In the genomic region with DNA sequence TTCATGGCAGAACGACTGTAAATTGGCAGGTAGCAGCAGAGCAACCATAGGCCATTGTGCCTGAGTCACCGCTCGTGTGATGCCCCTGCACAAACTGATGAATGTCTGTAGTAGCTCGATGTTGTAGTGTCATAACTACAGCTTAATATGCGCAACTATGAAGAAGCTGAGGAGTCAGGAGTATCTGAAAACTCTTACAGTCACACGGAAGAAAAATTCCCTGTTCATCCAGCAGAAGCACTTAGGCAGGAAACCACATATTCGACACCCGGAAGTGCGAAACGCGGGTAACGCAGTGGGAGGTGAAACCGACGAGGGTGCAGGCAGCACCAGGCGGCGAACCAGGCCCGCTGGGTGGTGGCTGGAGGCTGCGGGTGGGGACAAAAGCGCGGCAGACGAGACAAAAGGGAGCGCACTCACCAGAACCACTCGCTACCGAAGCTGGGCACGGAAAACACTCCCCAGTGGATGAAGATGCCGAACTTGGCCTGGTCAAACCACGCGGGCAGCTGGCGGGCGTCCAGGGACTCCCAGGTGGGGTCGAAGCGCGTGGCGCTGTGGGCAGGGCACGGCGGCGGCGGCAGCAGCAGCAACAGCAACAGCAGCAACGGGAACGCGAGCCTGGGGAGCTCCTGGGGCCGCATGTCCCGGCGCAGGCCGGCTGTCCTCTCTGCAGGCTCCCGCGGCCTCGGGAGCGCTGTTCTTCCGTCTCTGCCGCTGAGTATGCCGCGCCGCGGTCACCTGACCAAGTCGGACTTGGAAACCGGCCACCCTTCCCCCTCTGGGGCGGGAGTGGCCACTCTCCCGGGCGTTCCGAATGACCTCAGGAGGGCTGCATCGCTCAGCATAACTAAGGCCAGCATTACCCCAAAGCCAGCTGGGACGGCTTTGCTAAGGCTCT, we compare ENCODE assay signal across 8 cellular contexts. TPM values are rescaled to one million over a fixed set of nuclear protein-coding genes. Genes with fewer than 3 reads are reported as not detected.
DNase-seq lines count a peak whose midpoint lies in the region; ATAC-seq and TF ChIP-seq lines count a peak whose summit lies in the region.

TSS of gene FUCA2 (minus strand) at position 730 of the 901 bp plus-strand sequence. CDS start at position 644, 86 bp downstream.

- intact Hi-C loops in HCT116 (cut with micrococcal nuclease), result loop anchor here (2.0 kb wide), 1 partner anchor 60 kb away; the partner anchor contains the start of genes ADAT2 and PEX3

- TF ChIP-seq CTCF in HCT116 (IDR thresholded peaks at IDR 0.05 in 2 of 3, conservative IDR thresholded peaks at IDR 0.05 in 1 of 3; ENCODE audit: borderline replicate concordance in 1 of 3, insufficient read depth in 1 of 3, low read depth in 2 of 3, low read length in 2 of 3), result no peak

- peak within 1 kb of the TSS; percentile 87 for H2AFZ ChIP-seq in HCT116 (ENCODE audit: low read depth, low read length, poor library complexity, severe bottlenecking)

- no peaks in the 10 kb centered on the region for H4K20me1 ChIP-seq in HCT116 (ENCODE audit: insufficient read depth)

- H3K9me2 ChIP-seq in HCT116 (ENCODE audit: insufficient read depth), result no peaks in the 10 kb centered on the region

- no peak for TF ChIP-seq RAD21 in HCT116 (IDR thresholded peaks at IDR 0.05; ENCODE audit: low read depth)

- H3K9me3 ChIP-seq in HCT116 (ENCODE audit: control insufficient read depth in 1 of 2, insufficient read depth in 1 of 2, low read depth in 1 of 2, low read length in 2 of 2), result no peaks in the 10 kb centered on the region

- H3K36me3 ChIP-seq in HCT116 (ENCODE audit: control insufficient read depth in 1 of 2, insufficient read depth in 2 of 2, low read length in 2 of 2), result peaks cover 5 to 6% of the 10 kb centered on the region in 2 experiments; a peak in 3 of 4 replicates

- H3K4me2 ChIP-seq in HCT116 (ENCODE audit: low read length), result peak within 1 kb of the TSS; percentile 91

- DNase-seq in HCT116 (ENCODE audit: low read depth, low spot score) (peak; percentile 57), NCI-H1105 (lab: John Stamatoyannopoulos, UW) (peak; percentile 42), inferior parietal cortex (ENCODE audit: extremely low spot score) (peak; percentile 89), smooth muscle cell of the brain vasculature (ENCODE audit: low read depth, low spot score) (peak; percentile 68), NCI-H1048 (lab: John Stamatoyannopoulos, UW) (no peak)
- peak; percentile 64 for DNase-seq in central memory CD4-positive, alpha-beta T cell

- ATAC-seq in HCT116, result peak; percentile 84
- peak; percentile 85 for ATAC-seq in activated CD4-positive, CD25-positive, alpha-beta regulatory T cell treated with anti-CD3 and anti-CD28 coated beads, Interleukin-2, amount 50 U/mL, for 24 hours

- H3K79me2 ChIP-seq in HCT116 (ENCODE audit: insufficient read depth, low read length), result peaks cover 42% of the 10 kb centered on the region

- peak within 1 kb of the TSS; percentile 85 for H3K27ac ChIP-seq in HCT116 (ENCODE audit: low read depth, low read length)

- POLR2A ChIA-PET in HCT116 (lab: Charles Lee), result no interaction called here

- H3K4me1 ChIP-seq in HCT116 (ENCODE audit: control insufficient read depth in 1 of 2, insufficient read depth in 2 of 2, low read length in 2 of 2), result peaks cover 2 to 21% of the 10 kb centered on the region in 2 experiments; a peak in 3 of 4 replicates

- TF ChIP-seq POLR2A in HCT116 (IDR thresholded peaks at IDR 0.05; ENCODE audit: borderline replicate concordance, extremely low read depth, insufficient read depth, insufficient read length), result peak; percentile 85

- RAD21 ChIA-PET in HCT116 (lab: Charles Lee; ENCODE audit: low non-redundant PET in 1 of 2, low total read pairs in 2 of 2, uncharacterized antibody in 2 of 2, unreplicated experiment in 2 of 2), result no interaction called here

- BruUV-seq in HCT116 (replicated peaks; lab: Mats Ljungman, UMichigan), result TSS peak; percentile 60

- no peaks in the 10 kb centered on the region for H3K27me3 ChIP-seq in HCT116 (ENCODE audit: insufficient read depth, low read length)

- peak within 1 kb of the TSS; percentile 87 for H3K9ac ChIP-seq in HCT116 (ENCODE audit: low read length)

- H3K4me3 ChIP-seq in GM08714 (ENCODE audit: low read length) (peak within 1 kb of the TSS; percentile 61), HCT116 (replicated peaks in 1 of 2; ENCODE audit: low read depth in 1 of 2, low read length in 2 of 2) (peak within 1 kb of the TSS; percentile 50 to 77)

- CTCF ChIA-PET in HCT116 (lab: Charles Lee), result interaction anchor here (1.1 kb wide), 1 partner anchor 502 kb away, joined by 3 read pairs; no protein-coding TSS in a partner anchor

TF ChIP-seq in HCT116, 20 proteins besides CTCF, POLR2A, EP300 and RAD21:
- TF ChIP-seq POLR2AphosphoS5 (IDR thresholded peaks at IDR 0.05; ENCODE audit: low read depth, low read length) (peak; percentile 84), ELF1 (IDR thresholded peaks at IDR 0.05; ENCODE audit: borderline replicate concordance, low read depth) (peak; percentile 81), ZNF274 (IDR thresholded peaks at IDR 0.05; ENCODE audit: low read depth, low read length) (no peak), SRF (IDR thresholded peaks at IDR 0.05; ENCODE audit: low read depth) (no peak), TCF7L2 (IDR thresholded peaks at IDR 0.05; ENCODE audit: borderline replicate concordance, extremely low read depth, insufficient read depth, insufficient read length) (no peak), JUND (IDR thresholded peaks at IDR 0.05) (no peak), CBX3 (IDR thresholded peaks at IDR 0.05; ENCODE audit: low read depth) (peak; percentile 59; the same call in 1 of the 2 replicates), CEBPB (IDR thresholded peaks at IDR 0.05; ENCODE audit: low read depth) (no peak), SIN3A (IDR thresholded peaks at IDR 0.05; ENCODE audit: low read depth) (peak; percentile 76; the same call in 1 of the 2 replicates), ZFX (IDR thresholded peaks at IDR 0.05) (peak; percentile 97), FOSL1 (IDR thresholded peaks at IDR 0.05; ENCODE audit: low read depth) (no peak), YY1 (IDR thresholded peaks at IDR 0.05; ENCODE audit: extremely low read depth, insufficient replicate concordance, low read depth, low read length) (peak; percentile 52), SP1 (IDR thresholded peaks at IDR 0.05; ENCODE audit: low read depth) (no peak), ATF3 (IDR thresholded peaks at IDR 0.05) (no peak)
- TF ChIP-seq, protein P1, sequence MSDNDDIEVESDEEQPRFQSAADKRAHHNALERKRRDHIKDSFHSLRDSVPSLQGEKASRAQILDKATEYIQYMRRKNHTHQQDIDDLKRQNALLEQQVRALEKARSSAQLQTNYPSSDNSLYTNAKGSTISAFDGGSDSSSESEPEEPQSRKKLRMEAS (IDR thresholded peaks at IDR 0.05), result peak; percentile 97
- TF ChIP-seq, protein P2, sequence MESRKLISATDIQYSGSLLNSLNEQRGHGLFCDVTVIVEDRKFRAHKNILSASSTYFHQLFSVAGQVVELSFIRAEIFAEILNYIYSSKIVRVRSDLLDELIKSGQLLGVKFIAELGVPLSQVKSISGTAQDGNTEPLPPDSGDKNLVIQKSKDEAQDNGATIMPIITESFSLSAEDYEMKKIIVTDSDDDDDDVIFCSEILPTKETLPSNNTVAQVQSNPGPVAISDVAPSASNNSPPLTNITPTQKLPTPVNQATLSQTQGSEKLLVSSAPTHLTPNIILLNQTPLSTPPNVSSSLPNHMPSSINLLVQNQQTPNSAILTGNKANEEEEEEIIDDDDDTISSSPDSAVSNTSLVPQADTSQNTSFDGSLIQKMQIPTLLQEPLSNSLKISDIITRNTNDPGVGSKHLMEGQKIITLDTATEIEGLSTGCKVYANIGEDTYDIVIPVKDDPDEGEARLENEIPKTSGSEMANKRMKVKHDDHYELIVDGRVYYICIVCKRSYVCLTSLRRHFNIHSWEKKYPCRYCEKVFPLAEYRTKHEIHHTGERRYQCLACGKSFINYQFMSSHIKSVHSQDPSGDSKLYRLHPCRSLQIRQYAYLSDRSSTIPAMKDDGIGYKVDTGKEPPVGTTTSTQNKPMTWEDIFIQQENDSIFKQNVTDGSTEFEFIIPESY (IDR thresholded peaks at IDR 0.05; ENCODE audit: extremely low read depth, insufficient replicate concordance, low read length), result no peak

RNA-seq across cellular contexts. Expression of gene FUCA2, which starts in this region (rescaled TPM):
- total RNA-seq in HCT116 (2021; ENCODE audit: unreplicated experiment), result 75.4 TPM
- polyA plus RNA-seq in HCT116 (2012), result 32.0 and 40.2 TPM in 2 replicates
